8 cellular contexts compared by ENCODE assay signal in genomic region chr11:46338636-46338987, GRCh38. TPM values are rescaled to one million over a fixed set of nuclear protein-coding genes. Genes with fewer than 3 reads are reported as not detected.
A peak's percentile ranks its signal among the peaks of the same experiment; 100 is the strongest.
DNase-seq lines count a peak whose midpoint lies in the region; ATAC-seq and TF ChIP-seq lines count a peak whose summit lies in the region.
"Had no signal": no experiment of that assay in that cellular context is flagged by ENCODE, and none has a peak within 500 bp of the region (broad histone marks: within the 10 kb centered on the region; RNA-seq: fewer than 3 reads in every experiment).

No MANE protein-coding gene starts in this region.

- ATAC-seq in HCT116: no peak
- no peak for ATAC-seq in T-cell (replicated peaks in 1 of 4)
- no peak for ATAC-seq in left colon
- ATAC-seq in mucosa of descending colon: no peak

- H4K20me1 ChIP-seq in HCT116 (ENCODE audit: insufficient read depth): no peaks in the 10 kb centered on the region

- H3K27me3 ChIP-seq in HCT116 (ENCODE audit: insufficient read depth, low read length): no peaks in the 10 kb centered on the region
- H3K27me3 ChIP-seq in iPS DF 6.9 (ENCODE audit: control insufficient read depth, insufficient read depth, low read length): peaks cover 5% of the 10 kb centered on the region; the same call in 1 of the 2 replicates

- peak overlapping the region; percentile 13; the same call in 1 of the 2 replicates for H3K4me2 ChIP-seq in HCT116 (ENCODE audit: low read length)

- no peak overlapping the region for H3K4me3 ChIP-seq in HCT116 (replicated peaks in 1 of 2; ENCODE audit: low read depth in 1 of 2, low read length in 2 of 2)
- no peak overlapping the region; the same call in 1 of the 2 replicates for H3K4me3 ChIP-seq in iPS DF 6.9 (ENCODE audit: low read length)
- H3K4me3 ChIP-seq in skeletal muscle cell (ENCODE audit: low read depth, low read length): peak overlapping the region; percentile 7
- H3K4me3 ChIP-seq in mucosa of descending colon: no peak overlapping the region

- no TSS peak for BruUV-seq in HCT116 (replicated peaks; lab: Mats Ljungman, UMichigan)

- TF ChIP-seq CTCF in HCT116 (IDR thresholded peaks at IDR 0.05 in 2 of 3, conservative IDR thresholded peaks at IDR 0.05 in 1 of 3; ENCODE audit: borderline replicate concordance in 1 of 3, insufficient read depth in 1 of 3, low read depth in 2 of 3, low read length in 2 of 3) (no peak), mucosa of descending colon (IDR thresholded peaks at IDR 0.05) (no peak)

- POLR2A ChIA-PET in HCT116 (lab: Charles Lee) (no interaction called here), T-cell (lab: Charles Lee) (interaction anchor here in 1 of 2 donors (0.8 kb wide), 1 partner anchor 10 kb away, joined by 4 read pairs; no protein-coding TSS in a partner anchor)

- RAD21 ChIA-PET in HCT116 (lab: Charles Lee; ENCODE audit: low non-redundant PET in 1 of 2, low total read pairs in 2 of 2, uncharacterized antibody in 2 of 2, unreplicated experiment in 2 of 2): no interaction called here

- no peak for DNase-seq in HCT116 (ENCODE audit: low read depth, low spot score)
- no peak for DNase-seq in T-cell
- no peak for DNase-seq in iPS DF 6.9 (ENCODE audit: low read depth, low spot score)
- no peak for DNase-seq in skeletal muscle cell (ENCODE audit: low read depth)
- DNase-seq in NCI-H82 (lab: John Stamatoyannopoulos, UW): no peak
- no peak for DNase-seq in left colon
- no peak for DNase-seq in mucosa of descending colon

- no peak overlapping the region for H3K9ac ChIP-seq in HCT116 (ENCODE audit: low read length)

- no peaks in the 10 kb centered on the region for H3K9me3 ChIP-seq in HCT116 (ENCODE audit: control insufficient read depth in 1 of 2, insufficient read depth in 1 of 2, low read depth in 1 of 2, low read length in 2 of 2)
- H3K9me3 ChIP-seq in iPS DF 6.9 (ENCODE audit: control insufficient read depth, insufficient read depth, low read length): no peaks in the 10 kb centered on the region
- no peaks in the 10 kb centered on the region for H3K9me3 ChIP-seq in mucosa of descending colon

- peak overlapping the region in 2 of 3 donors; percentile 21 to 70 for H3K4me3 Mint-ChIP-seq in T-cell
- H3K4me3 Mint-ChIP-seq: central memory CD8-positive, alpha-beta T cell had no signal

- H2AFZ ChIP-seq in HCT116 (ENCODE audit: low read depth, low read length, poor library complexity, severe bottlenecking): no peak overlapping the region

- H3K27me3 Mint-ChIP-seq in T-cell: no peaks in the 10 kb centered on the region

- no peaks in the 10 kb centered on the region for H3K9me3 Mint-ChIP-seq in T-cell
- H3K9me3 Mint-ChIP-seq: central memory CD8-positive, alpha-beta T cell had no signal

- no peak for TF ChIP-seq POLR2A in HCT116 (IDR thresholded peaks at IDR 0.05; ENCODE audit: borderline replicate concordance, extremely low read depth, insufficient read depth, insufficient read length)

- H3K79me2 ChIP-seq in HCT116 (ENCODE audit: insufficient read depth, low read length): no peaks in the 10 kb centered on the region

- H3K4me1 ChIP-seq in HCT116 (ENCODE audit: control insufficient read depth in 1 of 2, insufficient read depth in 2 of 2, low read length in 2 of 2) (peaks cover 0 to 27% of the 10 kb centered on the region in 2 experiments; a peak in 3 of 4 replicates), iPS DF 6.9 (ENCODE audit: control insufficient read depth, insufficient read depth, low read length) (peaks cover 19% of the 10 kb centered on the region), mucosa of descending colon (ENCODE audit: low read depth) (peaks cover under 1% of the 10 kb centered on the region)

- no peak overlapping the region for H3K27ac ChIP-seq in HCT116 (ENCODE audit: low read depth, low read length)
- H3K27ac ChIP-seq in iPS DF 6.9 (ENCODE audit: low read length): peak overlapping the region; percentile 70

- H3K36me3 ChIP-seq in HCT116 (ENCODE audit: control insufficient read depth in 1 of 2, insufficient read depth in 2 of 2, low read length in 2 of 2): no peaks in the 10 kb centered on the region
- H3K36me3 ChIP-seq in iPS DF 6.9 (ENCODE audit: control insufficient read depth, insufficient read depth, low read length): no peaks in the 10 kb centered on the region
- H3K36me3 ChIP-seq in mucosa of descending colon (ENCODE audit: low read depth): no peaks in the 10 kb centered on the region

- no peaks in the 10 kb centered on the region for H3K36me3 Mint-ChIP-seq in T-cell

- no CpG with 5 or more reads among the region's 9 CpGs for WGBS in iPS DF 6.9 (ENCODE audit: insufficient coverage, insufficient read length)

- H3K9me2 ChIP-seq in HCT116 (ENCODE audit: insufficient read depth): no peaks in the 10 kb centered on the region

- peaks cover 78 to 90% (median 86%) of the 10 kb centered on the region in 3 donors for H3K4me1 Mint-ChIP-seq in T-cell

- no peak for TF ChIP-seq RAD21 in HCT116 (IDR thresholded peaks at IDR 0.05; ENCODE audit: low read depth)

- CTCF ChIA-PET in HCT116 (lab: Charles Lee) (no interaction called here), T-cell (lab: Charles Lee) (interaction anchor here in 1 of 2 donors (0.7 kb wide), 1 partner anchor 391 kb away, joined by 4 read pairs; no protein-coding TSS in a partner anchor)

- H3K27ac Mint-ChIP-seq in T-cell: peak overlapping the region; percentile 88 to 89

- intact Hi-C loops in HCT116 (cut with micrococcal nuclease) (no loop called here), left colon (cut with DNase I, micrococcal nuclease) (no loop called here), mucosa of descending colon (cut with DNase I, micrococcal nuclease) (no loop called here)

TF ChIP-seq in HCT116, 20 proteins besides CTCF, POLR2A, EP300 and RAD21:
- TF ChIP-seq JUND (IDR thresholded peaks at IDR 0.05) (no peak), ATF3 (IDR thresholded peaks at IDR 0.05) (no peak), YY1 (IDR thresholded peaks at IDR 0.05; ENCODE audit: extremely low read depth, insufficient replicate concordance, low read depth, low read length) (no peak), ZNF274 (IDR thresholded peaks at IDR 0.05; ENCODE audit: low read depth, low read length) (no peak)

RNA-seq across cellular contexts. Expression of gene DGKZ, which starts 8.7 kb away (rescaled TPM):
- 70.2 TPM for total RNA-seq in HCT116 (2021; ENCODE audit: unreplicated experiment)
- 67.3 and 69.5 TPM in 2 replicates for polyA plus RNA-seq in HCT116 (2012)
- total RNA-seq in T-cell: 100 to 1,000 TPM; 235 to 318 (median 251) TPM
- total RNA-seq in left colon: 10 to 100 TPM; 44.9 to 47.9 TPM
- total RNA-seq in mucosa of descending colon: 10 to 100 TPM; 41.2 to 49.6 (median 47.2) TPM

RNA-seq across cellular contexts. Expression of gene MDK, which starts 42.9 kb away (rescaled TPM):
- total RNA-seq in HCT116 (2021; ENCODE audit: unreplicated experiment): 286 TPM
- polyA plus RNA-seq in HCT116 (2012): 442 and 447 TPM in 2 replicates
- 1 to 10 TPM; 5.8 to 8.6 (median 8.3) TPM for total RNA-seq in T-cell
- total RNA-seq in left colon: 100 to 1,000 TPM; 136 to 195 TPM
- 100 to 1,000 TPM; 103 to 672 (median 193) TPM for total RNA-seq in mucosa of descending colon

RNA-seq across cellular contexts. Expression of gene CHRM4, which starts 53.0 kb away (rescaled TPM):
- total RNA-seq in HCT116 (2021; ENCODE audit: unreplicated experiment) (1.1 TPM), T-cell (1 to 10 TPM in 2 of 5 donors, under 1 TPM in 2, not detected in 1; 0.18 to 3.9 (median 1.5) TPM), left colon (1 to 10 TPM in 1 of 2 donors, under 1 TPM in 1; 0.67 to 3.1 TPM), mucosa of descending colon (1 to 10 TPM in 2 of 3 donors, under 1 TPM in 1; 0.32 to 6.0 (median 3.1) TPM)
- polyA plus RNA-seq in HCT116 (2012): 2.5 and 2.9 TPM in 2 replicates

Comparison
In these comparisons a context has a peak if more than half of its experiments do, and no peak if none do; other contexts are left out.
1. RNA of gene MDK, which starts 42.9 kb away (total RNA-seq): 286 TPM in HCT116 (single experiment), 136 to 195 TPM in left colon and 103 to 672 TPM in mucosa of descending colon; 5.8 to 8.6 TPM in T-cell; every median in the first group is over 10 times any median in the second.